In the genomic region with DNA sequence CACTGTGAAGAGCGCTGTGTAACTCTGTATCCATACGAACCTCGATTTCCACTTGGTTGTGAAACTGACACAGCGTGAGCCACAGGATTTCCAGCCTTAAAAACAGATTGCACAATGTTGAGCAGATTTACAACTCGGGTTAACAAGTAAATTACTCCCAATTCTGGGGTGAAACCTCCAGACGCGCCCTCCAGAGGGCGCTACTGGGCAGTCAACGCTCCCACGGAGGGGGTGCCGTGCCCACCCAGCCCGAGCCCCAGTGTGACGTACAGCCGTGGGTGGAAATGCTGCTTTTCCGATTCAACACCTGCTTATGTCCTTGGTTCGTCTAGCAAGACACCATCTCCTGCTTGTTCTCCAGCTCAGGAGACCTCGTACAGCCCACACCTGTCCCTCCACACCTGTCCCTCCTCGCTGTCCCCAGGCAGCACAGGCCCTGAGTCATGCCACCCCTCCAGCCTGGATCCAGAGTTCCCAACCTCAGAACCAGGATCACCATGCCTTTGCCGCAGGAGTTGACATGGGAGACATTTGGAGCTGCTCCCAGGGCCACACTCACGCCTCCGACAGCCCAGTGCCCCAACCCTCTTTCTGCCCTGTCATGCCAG, we compare ENCODE assay signal across 8 cellular contexts. TPM values are rescaled to one million over a fixed set of nuclear protein-coding genes. Genes with fewer than 3 reads are reported as not detected.
A peak's percentile ranks its signal among the peaks of the same experiment; 100 is the strongest.
DNase-seq lines count a peak whose midpoint lies in the region; ATAC-seq and TF ChIP-seq lines count a peak whose summit lies in the region.

No MANE protein-coding gene starts in this region.

- peak; percentile 61 for DNase-seq in GM12865 (ENCODE audit: low read depth)
- DNase-seq in NAMALWA (ENCODE audit: low spot score): peak; percentile 86
- DNase-seq in activated T-cell treated with anti-CD3 and anti-CD28 coated beads, Interleukin-2, amount 50 U/mL, for 72 hours: peak; percentile 27 to 52
- DNase-seq in glutamatergic neuron: peak; percentile 58
- DNase-seq in retinal pigment epithelial cell (ENCODE audit: low read depth): peak; percentile 5
- DNase-seq in NCI-H446 treated with DMSO at 0.1 percent for 48 hours (lab: John Stamatoyannopoulos, UW): no peak
- DNase-seq in NCI-H1048 (lab: John Stamatoyannopoulos, UW): no peak
- no peak for DNase-seq in NCI-H1105 treated with DMSO at 0.1 percent for 48 hours (lab: John Stamatoyannopoulos, UW)

- peaks cover 0 to 3% of the 10 kb centered on the region in 2 donors for H3K36me3 Mint-ChIP-seq in activated T-cell treated with anti-CD3 and anti-CD28 coated beads, Interleukin-2, amount 50 U/mL, for 72 hours (ENCODE audit: insufficient read depth in 2 of 2)
- H3K36me3 Mint-ChIP-seq in glutamatergic neuron (ENCODE audit: unreplicated experiment): no peaks in the 10 kb centered on the region

- H3K4me3 ChIP-seq in GM12865 (ENCODE audit: low read depth, low read length) (no peak overlapping the region), retinal pigment epithelial cell (ENCODE audit: low read length) (no peak overlapping the region)

- ATAC-seq in activated T-cell treated with anti-CD3 and anti-CD28 coated beads, Interleukin-2, amount 50 U/mL, for 72 hours (replicated peaks in 1 of 2): peak; percentile 37 to 55

- no peak overlapping the region for H3K27ac Mint-ChIP-seq in activated T-cell treated with anti-CD3 and anti-CD28 coated beads, Interleukin-2, amount 50 U/mL, for 72 hours
- H3K27ac Mint-ChIP-seq in glutamatergic neuron (ENCODE audit: unreplicated experiment): no peak overlapping the region

- H3K4me3 Mint-ChIP-seq in activated T-cell treated with anti-CD3 and anti-CD28 coated beads, Interleukin-2, amount 50 U/mL, for 72 hours: no peak overlapping the region
- H3K4me3 Mint-ChIP-seq in glutamatergic neuron (ENCODE audit: unreplicated experiment): no peak overlapping the region

- H3K9me3 Mint-ChIP-seq in activated T-cell treated with anti-CD3 and anti-CD28 coated beads, Interleukin-2, amount 50 U/mL, for 72 hours: no peaks in the 10 kb centered on the region
- H3K9me3 Mint-ChIP-seq in glutamatergic neuron (ENCODE audit: unreplicated experiment): peaks cover 3% of the 10 kb centered on the region

- H3K4me1 Mint-ChIP-seq in activated T-cell treated with anti-CD3 and anti-CD28 coated beads, Interleukin-2, amount 50 U/mL, for 72 hours (ENCODE audit: low read depth): peaks cover 8% of the 10 kb centered on the region
- peaks cover 4% of the 10 kb centered on the region for H3K4me1 Mint-ChIP-seq in glutamatergic neuron (ENCODE audit: low read depth, unreplicated experiment)

- H3K27me3 Mint-ChIP-seq in activated T-cell treated with anti-CD3 and anti-CD28 coated beads, Interleukin-2, amount 50 U/mL, for 72 hours (ENCODE audit: low read depth): no peaks in the 10 kb centered on the region
- H3K27me3 Mint-ChIP-seq in glutamatergic neuron (ENCODE audit: unreplicated experiment): peaks cover 7% of the 10 kb centered on the region

- peak; percentile 70 for TF ChIP-seq CTCF in GM12865 (IDR thresholded peaks at IDR 0.05; ENCODE audit: insufficient read depth, low read depth, low read length, missing control alignments)
- TF ChIP-seq CTCF in glutamatergic neuron (IDR thresholded peaks at IDR 0.05; ENCODE audit: partially characterized antibody, unreplicated experiment): peak; percentile 82
- peak; percentile 80 for TF ChIP-seq CTCF in retinal pigment epithelial cell (conservative IDR thresholded peaks at IDR 0.05; ENCODE audit: low read depth, low read length)

RNA-seq across cellular contexts. Expression of a gene that starts 34.4 kb away (rescaled TPM):
- not detected for total RNA-seq in activated T-cell treated with anti-CD3 and anti-CD28 coated beads, Interleukin-2, amount 50 U/mL, for 72 hours
- 22.4 TPM for total RNA-seq in glutamatergic neuron (ENCODE audit: unreplicated experiment)

RNA-seq across cellular contexts. Expression of a gene that starts 44.1 kb away (rescaled TPM):
- total RNA-seq in activated T-cell treated with anti-CD3 and anti-CD28 coated beads, Interleukin-2, amount 50 U/mL, for 72 hours: 10 to 100 TPM; 31.3 to 37.7 TPM
- total RNA-seq in glutamatergic neuron (ENCODE audit: unreplicated experiment): 113 TPM

Comparison
In these comparisons a context has a peak if more than half of its experiments do, and no peak if none do; other contexts are left out.
1. DNase-seq: peak in GM12865 (single experiment), NAMALWA (single experiment), activated T-cell treated with anti-CD3 and anti-CD28 coated beads, Interleukin-2, amount 50 U/mL, for 72 hours (2 of 2), glutamatergic neuron (single experiment) and retinal pigment epithelial cell (single experiment); none in NCI-H446 treated with DMSO at 0.1 percent for 48 hours (single experiment), NCI-H1048 (single experiment) and NCI-H1105 treated with DMSO at 0.1 percent for 48 hours (single experiment).
2. RNA of a gene that starts 34.4 kb away (total RNA-seq): 22.4 TPM in glutamatergic neuron (single experiment); not detected in activated T-cell treated with anti-CD3 and anti-CD28 coated beads, Interleukin-2, amount 50 U/mL, for 72 hours; every median in the first group is over 10 times any median in the second.
3. Peak in every context shown above with its lines, with median percentiles within 50 percentile points of each other: CTCF ChIP-seq.